In the genomic region with DNA sequence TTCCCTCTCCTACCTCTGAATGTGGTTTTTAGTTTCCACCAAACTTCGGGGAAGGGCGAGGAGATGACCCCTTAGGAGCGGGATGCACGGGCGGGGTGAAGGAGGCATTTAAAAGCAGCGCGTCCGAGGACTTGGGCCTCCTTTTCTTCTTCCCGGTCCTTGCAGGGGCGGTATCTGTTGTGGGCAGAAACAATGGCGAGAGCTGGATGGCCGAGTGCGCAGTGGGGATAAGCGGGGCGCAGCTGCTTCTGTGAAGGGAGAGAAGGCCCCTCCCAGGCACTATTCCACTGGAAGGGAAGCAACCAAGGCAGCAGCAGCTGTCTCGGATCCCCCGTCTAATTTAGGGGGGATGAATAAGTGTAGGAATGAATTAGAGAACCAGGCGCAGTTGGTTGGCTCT, we compare ENCODE assay signal across 8 cellular contexts. TPM values are rescaled to one million over a fixed set of nuclear protein-coding genes. Genes with fewer than 3 reads are reported as not detected.
DNase-seq lines count a peak whose midpoint lies in the region; ATAC-seq and TF ChIP-seq lines count a peak whose summit lies in the region.

No MANE protein-coding gene starts in this region.

- H3K4me3 ChIP-seq in esophagus muscularis mucosa (peak overlapping the region; percentile 73 to 98 (median 84)), mucosa of stomach (ENCODE audit: low read length) (peak overlapping the region; percentile 75), thymus (ENCODE audit: low read length) (peak overlapping the region; percentile 73)

- WGBS in esophagus muscularis mucosa: 0% methylated on average over 11 of the region's 18 CpGs
- under 1% methylated on average over 18 of the region's 18 CpGs for WGBS in thymus

- H3K36me3 Mint-ChIP-seq in activated CD8-positive, alpha-beta memory T cell treated with anti-CD3 and anti-CD28 coated beads, Interleukin-2, amount 10 ng/mL, durations not matched to agents 7 days and 5 days: peaks cover 34% of the 10 kb centered on the region

- H3K9ac ChIP-seq in mucosa of stomach (ENCODE audit: low read length): peak overlapping the region; percentile 75

- peak overlapping the region; percentile 98 for H3K4me3 Mint-ChIP-seq in activated CD8-positive, alpha-beta memory T cell treated with anti-CD3 and anti-CD28 coated beads, Interleukin-2, amount 10 ng/mL, durations not matched to agents 7 days and 5 days

- H3K9me3 Mint-ChIP-seq in activated CD8-positive, alpha-beta memory T cell treated with anti-CD3 and anti-CD28 coated beads, Interleukin-2, amount 10 ng/mL, durations not matched to agents 7 days and 5 days (ENCODE audit: low read depth): no peaks in the 10 kb centered on the region

- peaks cover 5% of the 10 kb centered on the region for H3K27me3 Mint-ChIP-seq in activated CD8-positive, alpha-beta memory T cell treated with anti-CD3 and anti-CD28 coated beads, Interleukin-2, amount 10 ng/mL, durations not matched to agents 7 days and 5 days

- H3K4me1 Mint-ChIP-seq in activated CD8-positive, alpha-beta memory T cell treated with anti-CD3 and anti-CD28 coated beads, Interleukin-2, amount 10 ng/mL, durations not matched to agents 7 days and 5 days: peaks cover 33% of the 10 kb centered on the region

- no peak for TF ChIP-seq POLR2A in esophagus muscularis mucosa (IDR thresholded peaks at IDR 0.05; ENCODE audit: low read depth)

- peak overlapping the region; percentile 96 for H3K27ac Mint-ChIP-seq in activated CD8-positive, alpha-beta memory T cell treated with anti-CD3 and anti-CD28 coated beads, Interleukin-2, amount 10 ng/mL, durations not matched to agents 7 days and 5 days

- H3K9me3 ChIP-seq in esophagus muscularis mucosa (no peaks in the 10 kb centered on the region), mucosa of stomach (ENCODE audit: control insufficient read depth, low read length) (no peaks in the 10 kb centered on the region), thymus (ENCODE audit: control insufficient read depth) (no peaks in the 10 kb centered on the region)

- peaks cover 38 to 52% (median 49%) of the 10 kb centered on the region in 4 donors for H3K4me1 ChIP-seq in esophagus muscularis mucosa
- H3K4me1 ChIP-seq in mucosa of stomach (ENCODE audit: control insufficient read depth, insufficient read depth, low read length): no peaks in the 10 kb centered on the region
- no peaks in the 10 kb centered on the region for H3K4me1 ChIP-seq in thymus (ENCODE audit: control insufficient read depth, insufficient read depth, low read length)

- intact Hi-C loops in esophagus muscularis mucosa (cut with DNase I): loop anchor here (10.0 kb wide), 1 partner anchor 310 kb away; no protein-coding TSS in a partner anchor

- ATAC-seq in activated CD4-positive, CD25-positive, alpha-beta regulatory T cell treated with anti-CD3 and anti-CD28 coated beads, Interleukin-2, amount 50 U/mL, for 24 hours: no peak
- no peak for ATAC-seq in activated CD8-positive, alpha-beta memory T cell treated with anti-CD3 and anti-CD28 coated beads, Interleukin-2, amount 10 ng/mL, durations not matched to agents 7 days and 5 days
- no peak for ATAC-seq in HG02970 (IDR thresholded peaks at IDR 0.05; ENCODE audit: low FRiP score, unreplicated experiment)

- peak overlapping the region; percentile 95 to 99 (median 98) for H3K27ac ChIP-seq in esophagus muscularis mucosa (replicated peaks in 1 of 4)
- H3K27ac ChIP-seq in thymus (ENCODE audit: low read depth): no peak overlapping the region

- TF ChIP-seq CTCF in esophagus muscularis mucosa (IDR thresholded peaks at IDR 0.05): no peak

- H3K27me3 ChIP-seq in esophagus muscularis mucosa: no peaks in the 10 kb centered on the region
- no peaks in the 10 kb centered on the region for H3K27me3 ChIP-seq in mucosa of stomach (ENCODE audit: control insufficient read depth, insufficient read depth, low read length)
- H3K27me3 ChIP-seq in thymus (ENCODE audit: control insufficient read depth, insufficient read depth): no peaks in the 10 kb centered on the region

- peak; percentile 34 for DNase-seq in activated CD4-positive, CD25-positive, alpha-beta regulatory T cell treated with anti-CD3 and anti-CD28 coated beads, Interleukin-2, amount 50 U/mL, for 72 hours
- DNase-seq in NCI-H146 (lab: John Stamatoyannopoulos, UW) (peak; percentile 57), esophagus muscularis mucosa (ENCODE audit: extremely low spot score) (no peak)
- peak; percentile 56 for DNase-seq in activated CD8-positive, alpha-beta memory T cell treated with anti-CD3 and anti-CD28 coated beads, Interleukin-2, amount 10 ng/mL, durations not matched to agents 7 days and 5 days

- peaks cover 0 to 23% (median 10%) of the 10 kb centered on the region in 4 donors for H3K36me3 ChIP-seq in esophagus muscularis mucosa
- no peaks in the 10 kb centered on the region for H3K36me3 ChIP-seq in mucosa of stomach (ENCODE audit: control insufficient read depth, insufficient read depth, low read length)
- no peaks in the 10 kb centered on the region for H3K36me3 ChIP-seq in thymus (ENCODE audit: control insufficient read depth, insufficient read depth)

- no peak for TF ChIP-seq EP300 in esophagus muscularis mucosa (IDR thresholded peaks at IDR 0.05)

- CTCF ChIA-PET in activated CD8-positive, alpha-beta memory T cell treated with anti-CD3 and anti-CD28 coated beads, Interleukin-2, amount 10 ng/mL, durations not matched to agents 7 days and 5 days (lab: Charles Lee): interaction anchor here (1.6 kb wide), 1 partner anchor 12 kb away, joined by 5 read pairs; no protein-coding TSS in a partner anchor

RNA-seq across cellular contexts. Expression of gene SMARCA5, which starts 0.9 kb away (rescaled TPM):
- total RNA-seq in activated CD8-positive, alpha-beta memory T cell treated with anti-CD3 and anti-CD28 coated beads, Interleukin-2, amount 10 ng/mL, durations not matched to agents 7 days and 5 days: 10 to 100 TPM; 51.8 to 59.5 TPM
- 10 to 100 TPM; 38.0 to 59.8 (median 46.3) TPM for total RNA-seq in esophagus muscularis mucosa
- 26.4 TPM for polyA plus RNA-seq in thymus
